8 cellular contexts compared by ENCODE assay signal in the genomic region with DNA sequence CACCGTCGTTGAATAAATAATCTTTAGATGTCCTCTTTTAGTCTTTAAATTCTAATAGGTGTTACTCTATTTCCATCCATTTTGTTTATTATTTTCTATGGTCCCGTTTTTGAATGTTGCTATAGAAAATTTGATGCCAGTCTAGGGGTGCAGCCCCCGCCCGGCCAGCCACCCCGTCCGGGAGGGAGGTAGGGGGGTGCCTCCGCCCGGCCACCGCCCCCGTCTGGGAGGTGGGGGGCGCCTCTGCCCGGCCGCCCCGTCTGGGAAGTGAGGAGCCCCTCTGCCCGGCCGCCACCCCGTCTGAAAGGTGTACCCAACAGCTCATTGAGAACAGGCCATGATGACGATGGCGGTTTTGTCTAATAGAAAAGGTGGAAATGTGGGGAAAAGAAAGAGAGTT.
"Had no signal": no experiment of that assay in that cellular context is flagged by ENCODE, and none has a peak within 500 bp of the region (broad histone marks: within the 10 kb centered on the region; RNA-seq: fewer than 3 reads in every experiment).

No MANE protein-coding gene starts in this region.

- DNase-seq: GDM1, GF-D8 had no signal

- FAIRE-seq: G401.6, GM12878, GM12891, GM12892, GM18507, GM19239 had no signal
